Comparison of ENCODE assay signal across 14 cellular contexts in the genomic region with DNA sequence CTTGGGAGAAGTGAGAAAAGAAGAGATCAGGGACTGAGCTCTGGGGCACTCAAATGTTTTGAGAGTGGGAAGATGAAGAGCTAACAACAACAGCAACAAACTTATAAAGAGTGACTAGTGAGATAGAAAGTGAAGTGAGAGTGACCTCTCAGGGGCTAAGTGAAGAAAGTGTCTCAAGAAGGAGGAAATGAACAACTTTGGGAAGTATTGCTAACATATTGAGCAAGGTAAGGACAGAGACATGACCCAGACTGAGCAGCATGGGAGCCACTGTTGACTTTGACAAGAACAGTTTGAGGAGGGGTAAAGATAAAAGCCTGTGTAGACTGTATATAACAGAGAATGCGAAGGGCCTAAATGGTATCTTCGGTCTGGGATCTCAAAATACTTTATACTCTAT.
"Had no signal": no experiment of that assay in that cellular context is flagged by ENCODE, and none has a peak within 500 bp of the region (broad histone marks: within the 10 kb centered on the region; RNA-seq: fewer than 3 reads in every experiment).

No MANE protein-coding gene starts in this region.

- H3K27ac ChIP-seq: cardiac muscle cell, colonic mucosa, heart right ventricle, left ventricle myocardium inferior, neural progenitor cell, pancreas, tibial nerve had no signal

- DNase-seq: activated CD4-positive, alpha-beta T cell treated with anti-CD3 and anti-CD28 coated beads, Interleukin-2, amount 50 U/mL, for 1 hour; activated naive CD4-positive, alpha-beta T cell treated with anti-CD3 and anti-CD28 coated beads, Interleukin-2, amount 10 ng/mL, durations not matched to agents 7 days and 5 days; colonic mucosa; effector CD8-positive, alpha-beta T cell; heart right ventricle; islet precursor cell; left ventricle myocardium inferior; pancreas had no signal

- H3K4me2 ChIP-seq: neural progenitor cell had no signal

- H3K4me3 ChIP-seq: cardiac muscle cell, colonic mucosa, heart right ventricle, left ventricle myocardium inferior, neural progenitor cell, pancreas, tibial nerve had no signal

- H3K9me3 ChIP-seq: colonic mucosa, heart right ventricle, left ventricle myocardium inferior, pancreas, tibial nerve had no signal

- H3K4me1 ChIP-seq: colonic mucosa, pancreas had no signal

- FAIRE-seq: frontal cortex, pancreas had no signal

- H3K36me3 ChIP-seq: cardiac muscle cell, colonic mucosa, heart right ventricle, left ventricle myocardium inferior, neural progenitor cell, pancreas, tibial nerve had no signal

- H3K9ac ChIP-seq: neural progenitor cell had no signal

- H3K27me3 ChIP-seq: cardiac muscle cell, colonic mucosa, heart right ventricle, neural progenitor cell, pancreas, tibial nerve had no signal

- ATAC-seq: heart right ventricle; stimulated activated effector memory CD8-positive, alpha-beta T cell treated with anti-CD3 and anti-CD28 coated beads, Interleukin-12 subunit alpha, Interleukin-12 subunit beta, amount 100 ng/mL, for 72 hours; WTC11 had no signal

- H2AFZ ChIP-seq: neural progenitor cell had no signal
